Comparison of ENCODE assay signal across 8 cellular contexts in genomic region chr7:95723583-95724180, GRCh38. TPM values are rescaled to one million over a fixed set of nuclear protein-coding genes. Genes with fewer than 3 reads are reported as not detected.
A peak's percentile ranks its signal among the peaks of the same experiment; 100 is the strongest.
DNase-seq lines count a peak whose midpoint lies in the region; ATAC-seq, FAIRE-seq and TF ChIP-seq lines count a peak whose summit lies in the region.

No MANE protein-coding gene starts in this region.

- peaks cover 32% of the 10 kb centered on the region for H3K4me1 ChIP-seq in OCI-LY1 (ENCODE audit: insufficient read depth, low read length, severe bottlenecking)

- H3K9me2 ChIP-seq in OCI-LY1 (ENCODE audit: low read depth, low read length): no peaks in the 10 kb centered on the region

- no peaks in the 10 kb centered on the region for H3K36me3 Mint-ChIP-seq in nephron (ENCODE audit: low read depth)
- no peaks in the 10 kb centered on the region for H3K36me3 Mint-ChIP-seq in T-helper 17 cell (ENCODE audit: low read depth)

- no peaks in the 10 kb centered on the region for H3K36me3 ChIP-seq in OCI-LY1 (ENCODE audit: insufficient read depth, low read length)

- H3K27me3 ChIP-seq in OCI-LY1 (ENCODE audit: insufficient read depth, low read length): no peaks in the 10 kb centered on the region

- DNase-seq in AG09319 (ENCODE audit: extremely low read depth, low read depth): peak; percentile 27
- DNase-seq in HTR-8/SVneo (ENCODE audit: insufficient read length, low spot score): peak; percentile 10
- no peak for DNase-seq in T-helper 17 cell
- DNase-seq in activated naive CD4-positive, alpha-beta T cell (lab: John Stamatoyannopoulos, UW): no peak

- H3K4me3 ChIP-seq in OCI-LY1 (ENCODE audit: low read depth, low read length, poor library complexity, severe bottlenecking): no peak overlapping the region

- H3K27ac Mint-ChIP-seq in nephron (no peak overlapping the region), T-helper 17 cell (no peak overlapping the region)

- H3K9me3 ChIP-seq in OCI-LY1 (ENCODE audit: low read length) (no peaks in the 10 kb centered on the region), T-helper 17 cell (ENCODE audit: control insufficient read depth, low read length, poor library complexity, severe bottlenecking) (no peaks in the 10 kb centered on the region)

- H3K79me2 ChIP-seq in OCI-LY1 (ENCODE audit: insufficient read depth, low read length): no peaks in the 10 kb centered on the region

- H4K20me1 ChIP-seq in OCI-LY1 (ENCODE audit: insufficient read depth, low read length): no peaks in the 10 kb centered on the region

- no peak overlapping the region for H3K27ac ChIP-seq in OCI-LY1 (ENCODE audit: low read depth, low read length, poor library complexity, severe bottlenecking)

- H3K4me1 Mint-ChIP-seq in nephron (no peaks in the 10 kb centered on the region), T-helper 17 cell (no peaks in the 10 kb centered on the region)

- H3K4me3 Mint-ChIP-seq in nephron (no peak overlapping the region), T-helper 17 cell (no peak overlapping the region)

- TF ChIP-seq CTCF in AG09319 (IDR thresholded peaks at IDR 0.05; ENCODE audit: low read depth, low read length) (peak; percentile 41), OCI-LY1 (IDR thresholded peaks at IDR 0.05; ENCODE audit: low read length) (peak; percentile 72), nephron (IDR thresholded peaks at IDR 0.05; ENCODE audit: unreplicated experiment in 3 of 3) (peak; percentile 59 to 71 (median 69))

- H3F3A ChIP-seq in OCI-LY1 (ENCODE audit: insufficient read depth, low read length): no peaks in the 10 kb centered on the region

- H2AFZ ChIP-seq in OCI-LY1 (ENCODE audit: low read length): no peak overlapping the region

- no peak overlapping the region for H3K4me2 ChIP-seq in OCI-LY1 (ENCODE audit: low read length)

- no peak overlapping the region for H3K9ac ChIP-seq in OCI-LY1 (ENCODE audit: low read length)

- ATAC-seq in GM18508 (IDR thresholded peaks at IDR 0.05; ENCODE audit: insufficient read depth, unreplicated experiment) (peak; percentile 58), esophagus mucosa (peak; percentile 57), T-helper 17 cell (no peak)

- no peaks in the 10 kb centered on the region for H3K9me3 Mint-ChIP-seq in nephron

- no peak for FAIRE-seq in HTR-8/SVneo (lab: Jason Lieb, UNC)

- H3K27me3 Mint-ChIP-seq in nephron (ENCODE audit: low read depth) (peaks cover 4% of the 10 kb centered on the region), T-helper 17 cell (peaks cover 4% of the 10 kb centered on the region)

RNA-seq across cellular contexts. Expression of gene DYNC1I1, which starts 48.7 kb away (rescaled TPM):
- 7.4 TPM for total RNA-seq in esophagus mucosa
- total RNA-seq in T-helper 17 cell: under 1 TPM; 0.12 to 0.31 TPM

Comparison
In these comparisons a context has a peak if more than half of its experiments do, and no peak if none do; other contexts are left out.
1. DNase-seq: peak in AG09319 (single experiment) and HTR-8/SVneo (single experiment); none in T-helper 17 cell (0 of 3) and activated naive CD4-positive, alpha-beta T cell (0 of 4).
2. Peak in every context shown above with its lines, with median percentiles within 50 percentile points of each other: CTCF ChIP-seq.